ENCODE assay signal across 8 cellular contexts in genomic region chr3:47421741-47422649, GRCh38. TPM values are rescaled to one million over a fixed set of nuclear protein-coding genes. Genes with fewer than 3 reads are reported as not detected.
DNase-seq lines count a peak whose midpoint lies in the region; FAIRE-seq and TF ChIP-seq lines count a peak whose summit lies in the region.

No MANE protein-coding gene starts in this region.

- FAIRE-seq in kidney (lab: Jason Lieb, UNC), result no peak

- peak; percentile 16 for TF ChIP-seq CTCF in kidney (IDR thresholded peaks at IDR 0.05; ENCODE audit: borderline replicate concordance, extremely low read depth, insufficient read depth)
- peak in 2 of 3 experiments; percentile 20 to 36 for TF ChIP-seq CTCF in testis (IDR thresholded peaks at IDR 0.05)

- intact Hi-C loops in kidney (cut with DNase I), result no loop called here
- intact Hi-C loops in testis (cut with DNase I; ENCODE audit: low total_unique reads), result loop anchor here (5.0 kb wide), 1 partner anchor 55 kb away; the partner anchor contains the start of gene SCAP

- H3K27ac ChIP-seq in kidney (ENCODE audit: low read depth in 2 of 2, low read length in 2 of 2) (peak overlapping the region in 1 of 2 donors; percentile 25), testis (peak overlapping the region; percentile 39 to 79)

- H3K4me1 ChIP-seq in kidney (ENCODE audit: control insufficient read depth in 1 of 2, insufficient read depth in 1 of 2, low read depth in 1 of 2, low read length in 2 of 2) (peaks cover 13 to 20% of the 10 kb centered on the region in 2 donors), testis (peaks cover 16% of the 10 kb centered on the region)

- no peak for TF ChIP-seq POLR2A in testis (IDR thresholded peaks at IDR 0.05)

- WGBS in testis, 2 donors, result 55 to 60% methylated on average over 2 to 12 of the region's 13 CpGs

- H3K36me3 ChIP-seq in MG63 (peaks cover 2% of the 10 kb centered on the region), kidney (ENCODE audit: control insufficient read depth in 1 of 2, insufficient read depth in 2 of 2, low read length in 2 of 2) (peaks cover 15 to 26% of the 10 kb centered on the region in 2 donors), testis (ENCODE audit: low read depth, missing control alignments) (no peaks in the 10 kb centered on the region)

- no peak overlapping the region for H3K4me3 ChIP-seq in MG63
- peak overlapping the region in 1 of 2 donors; percentile 24 for H3K4me3 ChIP-seq in kidney (ENCODE audit: low read length in 2 of 2)
- no peak overlapping the region for H3K4me3 ChIP-seq in testis

- H3K9ac ChIP-seq in kidney (ENCODE audit: low read length in 2 of 2), result peak overlapping the region in 1 of 2 donors; percentile 53

- H3K9me3 ChIP-seq in MG63 (no peaks in the 10 kb centered on the region), kidney (ENCODE audit: control insufficient read depth in 1 of 2, low read length in 2 of 2) (no peaks in the 10 kb centered on the region), testis (no peaks in the 10 kb centered on the region)

- DNase-seq in EH (ENCODE audit: low read depth) (peak; percentile 40), MG63 (peak; percentile 44), amniotic epithelial cell (ENCODE audit: low read depth) (peak; percentile 39), kidney (peak; percentile 72), testis (peak; percentile 70), superior temporal gyrus (ENCODE audit: extremely low spot score) (no peak), SKM-1 treated with dmso at 0.1 percent for 144 hours (lab: John Stamatoyannopoulos, UW; ENCODE audit: unreplicated experiment) (no peak), epidermal melanocyte (ENCODE audit: insufficient read length, low spot score) (no peak)

- H3K27me3 ChIP-seq in MG63, result no peaks in the 10 kb centered on the region
- H3K27me3 ChIP-seq in testis, result no peaks in the 10 kb centered on the region

RNA-seq across cellular contexts. Expression of gene PTPN23, which starts 41.2 kb away (rescaled TPM):
- 3.8 and 5.4 TPM in 2 replicates for total RNA-seq in MG63 (2014; rRNA removed; shearing (Covaris generic); ENCODE audit: low replicate concordance)
- total RNA-seq in kidney (48.5 TPM), testis (100 to 1,000 TPM in 1 of 2 donors, 10 to 100 TPM in 1; 89.3 to 141 TPM)
- polyA plus RNA-seq in kidney (ENCODE audit: insufficient read depth, low read depth, low replicate concordance) (12.6 TPM), testis (ENCODE audit: insufficient read depth, low read depth, low replicate concordance) (30.5 TPM)

RNA-seq across cellular contexts. Expression of gene SCAP, which starts 53.7 kb away (rescaled TPM):
- 27.8 and 51.0 TPM in 2 replicates for total RNA-seq in MG63 (2014; rRNA removed; shearing (Covaris generic); ENCODE audit: low replicate concordance)
- total RNA-seq in kidney (85.1 TPM), testis (100 to 1,000 TPM; 276 to 313 TPM)
- polyA plus RNA-seq in kidney (ENCODE audit: insufficient read depth, low read depth, low replicate concordance) (47.3 TPM), testis (ENCODE audit: insufficient read depth, low read depth, low replicate concordance) (120 TPM)

Comparison
In these comparisons a context has a peak if more than half of its experiments do, and no peak if none do; other contexts are left out.
1. DNase-seq: peak in EH (single experiment), MG63 (single experiment), amniotic epithelial cell (single experiment), kidney (single experiment) and testis (single experiment); none in superior temporal gyrus (single experiment), SKM-1 treated with dmso at 0.1 percent for 144 hours (single experiment) and epidermal melanocyte (single experiment).